Comparison of ENCODE assay signal across 20 cellular contexts in genomic region chr15:64912926-64913325, GRCh38. TPM values are rescaled to one million over a fixed set of nuclear protein-coding genes. Genes with fewer than 3 reads are reported as not detected.
DNase-seq lines count a peak whose midpoint lies in the region; ATAC-seq and TF ChIP-seq lines count a peak whose summit lies in the region.
"Had no signal": no experiment of that assay in that cellular context is flagged by ENCODE, and none has a peak within 500 bp of the region (broad histone marks: within the 10 kb centered on the region; RNA-seq: fewer than 3 reads in every experiment).

No MANE protein-coding gene starts in this region.

- H3K27me3 ChIP-seq in IMR-90 (ENCODE audit: control insufficient read depth, insufficient read depth, low read length), result no peaks in the 10 kb centered on the region
- H3K27me3 ChIP-seq: body of pancreas, right atrium auricular region had no signal

- H3K9me3 ChIP-seq in IMR-90 (ENCODE audit: control insufficient read depth, insufficient read depth, low read length), result no peaks in the 10 kb centered on the region
- H3K9me3 ChIP-seq: body of pancreas, HAP-1, neutrophil, right atrium auricular region had no signal

- peaks cover 24% of the 10 kb centered on the region for H3K27me3 Mint-ChIP-seq in T-helper 2 cell treated with Interferon-gamma antibody and Interleukin-4, amounts not matched to agents 5 μg/mL and 100 μg/mL, for 36 hours (ENCODE audit: low read depth)
- H3K27me3 Mint-ChIP-seq in chondrocyte (ENCODE audit: low read depth) (no peaks in the 10 kb centered on the region), nephron progenitor cell (ENCODE audit: low read depth, poor library complexity) (peaks cover 62% of the 10 kb centered on the region)

- H3K4ac ChIP-seq in IMR-90 (ENCODE audit: low read depth, low read length), result no peak overlapping the region

- no peak overlapping the region for H2BK5ac ChIP-seq in IMR-90 (ENCODE audit: low read depth, low read length, poor library complexity, severe bottlenecking)

- no peak overlapping the region for H3K18ac ChIP-seq in IMR-90 (ENCODE audit: low read depth, low read length)

- 0 out of 2 replicates have a peak overlapping the region, but pooled peaks have one; percentile 10 for H2AK5ac ChIP-seq in IMR-90 (ENCODE audit: low read depth, low read length)

- dilution Hi-C loops in IMR-90 (cut with HindIII; ENCODE audit: low sequenced_read_pairs, unreplicated experiment), result no loop called here

- H2AFZ ChIP-seq in IMR-90 (replicated peaks; ENCODE audit: low read length, poor library complexity), result no peak overlapping the region

- CTCF ChIA-PET in IMR-90 (lab: Yijun Ruan, JAX), result no interaction called here

- no peak overlapping the region for H2BK20ac ChIP-seq in IMR-90 (ENCODE audit: low read depth, low read length)

- H3K4me2 ChIP-seq in IMR-90 (ENCODE audit: low read depth, low read length), result no peak overlapping the region

- H3K4me3 ChIP-seq in IMR-90 (ENCODE audit: insufficient read depth, low read depth, low read length), result no peak overlapping the region

- no peak overlapping the region for H4K5ac ChIP-seq in IMR-90 (ENCODE audit: low read depth, low read length)

- H3K36me3 Mint-ChIP-seq in T-helper 2 cell treated with Interferon-gamma antibody and Interleukin-4, amounts not matched to agents 5 μg/mL and 100 μg/mL, for 36 hours (ENCODE audit: low read depth), result no peaks in the 10 kb centered on the region
- H3K36me3 Mint-ChIP-seq in chondrocyte (ENCODE audit: low read depth) (no peaks in the 10 kb centered on the region), nephron progenitor cell (ENCODE audit: low read depth) (no peaks in the 10 kb centered on the region)

- H2BK15ac ChIP-seq in IMR-90 (ENCODE audit: low read depth, low read length), result no peak overlapping the region

- peak overlapping the region; percentile 20 for H2AK9ac ChIP-seq in IMR-90 (replicated peaks; ENCODE audit: low read depth, low read length, poor library complexity)

- H3K79me1 ChIP-seq in IMR-90 (ENCODE audit: low read depth in 1 of 2, low read length in 2 of 2), result no peaks in the 10 kb centered on the region; a peak in 1 of 4 replicates

- H3K9me3 Mint-ChIP-seq in T-helper 2 cell treated with Interferon-gamma antibody and Interleukin-4, amounts not matched to agents 5 μg/mL and 100 μg/mL, for 36 hours, result no peaks in the 10 kb centered on the region
- H3K9me3 Mint-ChIP-seq in chondrocyte (ENCODE audit: low read depth) (no peaks in the 10 kb centered on the region), nephron progenitor cell (no peaks in the 10 kb centered on the region)
- H3K9me3 Mint-ChIP-seq: stimulated activated naive CD8-positive, alpha-beta T cell treated with anti-CD3 and anti-CD28 coated beads, Interleukin-15, amount 100 ng/mL, for 72 hours had no signal

- H4K20me1 ChIP-seq in IMR-90 (ENCODE audit: insufficient read depth, low read length), result no peaks in the 10 kb centered on the region

- no peak overlapping the region for H3K23ac ChIP-seq in IMR-90 (ENCODE audit: low read depth, low read length)

- no peak for TF ChIP-seq POLR2A in IMR-90 (IDR thresholded peaks at IDR 0.05; ENCODE audit: low read depth, low read length)

- no peak for TF ChIP-seq RAD21 in IMR-90 (IDR thresholded peaks at IDR 0.05; ENCODE audit: low read length)

- H3K4me1 ChIP-seq in IMR-90 (ENCODE audit: control insufficient read depth, insufficient read depth, low read length), result 0 out of 2 replicates have a peak, but pooled peaks cover 2% of the 10 kb centered on the region

- H4K91ac ChIP-seq in IMR-90 (ENCODE audit: insufficient read depth, low read depth, low read length), result no peak overlapping the region

- H3K27ac ChIP-seq in IMR-90 (ENCODE audit: insufficient read depth, low read length), result no peak overlapping the region
- H3K27ac ChIP-seq: body of pancreas, neutrophil, right atrium auricular region had no signal

- DNase-seq in T-helper 2 cell treated with Interferon-gamma antibody and Interleukin-4, amounts not matched to agents 5 μg/mL and 100 μg/mL, for 36 hours (ENCODE audit: low spot score), result no peak
- DNase-seq in T-helper 2 cell (no peak), IMR-90 (no peak), chondrocyte (ENCODE audit: low spot score) (no peak), nephron progenitor cell (no peak), ACHN (no peak), T-helper 9 cell (no peak)
- DNase-seq: activated CD8-positive, alpha-beta memory T cell treated with anti-CD3 and anti-CD28 coated beads, Interleukin-2, amount 50 U/mL, for 48 hours; activated naive CD4-positive, alpha-beta T cell treated with Interleukin-2 at 50 U/mL for 16 hours; body of pancreas; DMS79; mammary epithelial cell; NCI-H146; SHP77; stimulated activated naive CD8-positive, alpha-beta T cell treated with anti-CD3 and anti-CD28 coated beads, Interleukin-15, amount 100 ng/mL, for 72 hours had no signal

- no peaks in the 10 kb centered on the region for H3K36me3 ChIP-seq in IMR-90 (ENCODE audit: control insufficient read depth, insufficient read depth, low read length)
- H3K36me3 ChIP-seq: HAP-1, neutrophil, right atrium auricular region had no signal

- H3K4me3 Mint-ChIP-seq in T-helper 2 cell treated with Interferon-gamma antibody and Interleukin-4, amounts not matched to agents 5 μg/mL and 100 μg/mL, for 36 hours, result peak overlapping the region; percentile 21
- peak overlapping the region; percentile 64 for H3K4me3 Mint-ChIP-seq in chondrocyte (ENCODE audit: unreplicated experiment)
- H3K4me3 Mint-ChIP-seq in nephron progenitor cell, result peak overlapping the region; percentile 84

- no CpG with 5 or more reads among the region's 1 CpG for WGBS in IMR-90 (ENCODE audit: extremely low coverage in 2 of 2, insufficient read length in 1 of 2), 2 experiments

- ATAC-seq in IMR-90 (ENCODE audit: low read depth) (no peak), HG03520 (IDR thresholded peaks at IDR 0.05; ENCODE audit: unreplicated experiment) (no peak)
- ATAC-seq: activated CD4-positive, CD25-positive, alpha-beta regulatory T cell treated with anti-CD3 and anti-CD28 coated beads, Interleukin-2, amount 50 U/mL, for 24 hours; stimulated activated naive CD8-positive, alpha-beta T cell treated with anti-CD3 and anti-CD28 coated beads, Interleukin-15, amount 100 ng/mL, for 72 hours had no signal

- no peak overlapping the region for H3K9ac ChIP-seq in IMR-90 (ENCODE audit: low read depth, low read length)

- intact Hi-C loops in IMR-90 (cut with micrococcal nuclease), result no loop called here

- H3K4me1 Mint-ChIP-seq in T-helper 2 cell treated with Interferon-gamma antibody and Interleukin-4, amounts not matched to agents 5 μg/mL and 100 μg/mL, for 36 hours (ENCODE audit: low read depth), result peaks cover 8% of the 10 kb centered on the region
- H3K4me1 Mint-ChIP-seq in chondrocyte (ENCODE audit: low read depth), result peaks cover 15% of the 10 kb centered on the region
- peaks cover 36% of the 10 kb centered on the region for H3K4me1 Mint-ChIP-seq in nephron progenitor cell

- H3K27ac Mint-ChIP-seq in T-helper 2 cell treated with Interferon-gamma antibody and Interleukin-4, amounts not matched to agents 5 μg/mL and 100 μg/mL, for 36 hours, result no peak overlapping the region
- H3K27ac Mint-ChIP-seq in chondrocyte (ENCODE audit: unreplicated experiment) (no peak overlapping the region), nephron progenitor cell (no peak overlapping the region)

- H2BK120ac ChIP-seq in IMR-90 (ENCODE audit: low read depth, low read length), result no peak overlapping the region

- TF ChIP-seq CTCF in IMR-90 (conservative IDR thresholded peaks at IDR 0.05; ENCODE audit: low read depth, low read length), result no peak
- no peak for TF ChIP-seq CTCF in chondrocyte (IDR thresholded peaks at IDR 0.05)
- no peak for TF ChIP-seq CTCF in nephron progenitor cell (IDR thresholded peaks at IDR 0.05)

- H3K14ac ChIP-seq in IMR-90 (replicated peaks; ENCODE audit: low read depth, low read length), result no peak overlapping the region

- POLR2A ChIA-PET in IMR-90 (lab: Charles Lee; ENCODE audit: unreplicated experiment), result no interaction called here

- H4K8ac ChIP-seq in IMR-90 (ENCODE audit: low read depth in 2 of 2, low read length in 2 of 2), result no peak overlapping the region

- in situ Hi-C loops in IMR-90 (cut with MboI; ENCODE audit: low sequenced_read_pairs), result no loop called here
- in situ Hi-C loops in ACHN (cut with HindIII; ENCODE audit: low pct_ligation_motif_present, low pct_unique_long_range_greater_than_20kb, low sequenced_read_pairs), result no loop called here

- peaks cover 4% of the 10 kb centered on the region; the same call in 1 of the 2 replicates for H3K9me1 ChIP-seq in IMR-90 (ENCODE audit: insufficient read depth, low read length)

- H3K56ac ChIP-seq in IMR-90 (ENCODE audit: extremely low read depth, insufficient read depth, low read length), result no peak overlapping the region

- no TSS peak for BruUV-seq in IMR-90 (replicated peaks; lab: Mats Ljungman, UMichigan)

TF ChIP-seq in IMR-90, 13 proteins besides CTCF, POLR2A, EP300 and RAD21:
- TF ChIP-seq CEBPB (IDR thresholded peaks at IDR 0.05; ENCODE audit: low read depth, low read length), result no peak
- TF ChIP-seq RCOR1 (IDR thresholded peaks at IDR 0.05; ENCODE audit: insufficient replicate concordance, low read length), result no peak
- TF ChIP-seq CHD1 (IDR thresholded peaks at IDR 0.05; ENCODE audit: low read depth, low read length), result no peak
TF ChIP-seq in IMR-90: peak in this region for 0.

RNA-seq across cellular contexts. Expression of gene ANKDD1A, which starts 1.2 kb away (rescaled TPM):
- total RNA-seq in IMR-90 (2012; rRNA removed) (2.8 and 3.6 TPM in 2 replicates), chondrocyte (3.4 to 4.3 TPM (median 3.8 TPM) in 3 replicates)
- 3.0 and 4.9 TPM in 2 replicates for polyA plus RNA-seq in IMR-90 (2012; rRNA removed)
- 2.1 and 4.6 TPM in 2 replicates for polyA plus RNA-seq in IMR-90 (2012; cell fraction: cytosol; rRNA removed)
- 9.8 and 13.4 TPM in 2 replicates for polyA plus RNA-seq in IMR-90 (2012; cell fraction: nucleus; rRNA removed; ENCODE audit: low replicate concordance)

Comparison
In these comparisons a context has a peak if more than half of its experiments do, and no peak if none do; other contexts are left out.
1. H3K4me3 Mint-ChIP-seq: peak in every context shown above with its lines; median percentile 84 in nephron progenitor cell; 64 in chondrocyte; 21 in T-helper 2 cell treated with Interferon-gamma antibody and Interleukin-4, amounts not matched to agents 5 μg/mL and 100 μg/mL, for 36 hours.